Comparison of ENCODE assay signal across 19 cellular contexts in genomic region chr9:27468450-27469110, GRCh38.
A peak's percentile ranks its signal among the peaks of the same experiment; 100 is the strongest.
DNase-seq lines count a peak whose midpoint lies in the region; ATAC-seq, FAIRE-seq and TF ChIP-seq lines count a peak whose summit lies in the region.
"Had no signal": no experiment of that assay in that cellular context is flagged by ENCODE, and none has a peak within 500 bp of the region (broad histone marks: within the 10 kb centered on the region; RNA-seq: fewer than 3 reads in every experiment).

No MANE protein-coding gene starts in this region.

- TF ChIP-seq POLR2A in H54 (IDR thresholded peaks at IDR 0.05; ENCODE audit: low read depth, low read length) = no peak

- peaks cover 65% of the 10 kb centered on the region for H3K4me1 Mint-ChIP-seq in nephron progenitor cell

- peaks cover 28% of the 10 kb centered on the region for H3K36me3 Mint-ChIP-seq in nephron progenitor cell (ENCODE audit: low read depth)

- ATAC-seq in GM18498 (IDR thresholded peaks at IDR 0.05; ENCODE audit: unreplicated experiment) = peak; percentile 65
- ATAC-seq in HG02938 (IDR thresholded peaks at IDR 0.05; ENCODE audit: unreplicated experiment) = peak; percentile 73

- no peak for FAIRE-seq in H54 (lab: Jason Lieb, UNC)
- FAIRE-seq: GM12892, HTR-8/SVneo, kidney had no signal

- no peaks in the 10 kb centered on the region for H3K27me3 Mint-ChIP-seq in nephron progenitor cell (ENCODE audit: low read depth, poor library complexity)

- H3K27ac Mint-ChIP-seq in nephron progenitor cell = peak overlapping the region; percentile 44
- H3K27ac Mint-ChIP-seq: T-helper 1 cell treated with Interleukin-12 subunit alpha and Interleukin-12 subunit beta and Interleukin-4 antibody, amounts not matched to agents 30 μg/mL and 1 μg/mL, for 36 hours had no signal

- peak; percentile 53 for DNase-seq in astrocyte of the hippocampus (ENCODE audit: low read depth, low spot score)
- DNase-seq in nephron progenitor cell = no peak
- no peak for DNase-seq in H54 (ENCODE audit: insufficient read length, low spot score)
- DNase-seq in retina = no peak
- no peak for DNase-seq in stimulated activated CD4-positive, alpha-beta T cell treated with anti-CD3 and anti-CD28 coated beads, Interleukin-12 subunit alpha, Interleukin-12 subunit beta, amount 100 ng/mL, for 4 hours
- no peak for DNase-seq in D341Med (ENCODE audit: low spot score)
- DNase-seq: activated naive CD4-positive, alpha-beta T cell treated with anti-CD3 and anti-CD28 coated beads, Interleukin-2, amount 50 U/mL, for 16 hours; dermis blood vessel endothelial cell; DND-41; kidney; NCI-H1092 treated with DMSO at 0.1 percent for 48 hours; NCI-H446 treated with DMSO at 0.1 percent for 48 hours; PC-9 had no signal

- H3K9me3 Mint-ChIP-seq in nephron progenitor cell = no peaks in the 10 kb centered on the region
- H3K9me3 Mint-ChIP-seq: neural crest cell; T-helper 1 cell treated with Interleukin-12 subunit alpha and Interleukin-12 subunit beta and Interleukin-4 antibody, amounts not matched to agents 30 μg/mL and 1 μg/mL, for 36 hours had no signal

- no peak for TF ChIP-seq CTCF in nephron progenitor cell (IDR thresholded peaks at IDR 0.05)

- no peak overlapping the region for H3K4me3 Mint-ChIP-seq in nephron progenitor cell
- H3K4me3 Mint-ChIP-seq: neural crest cell; T-helper 1 cell treated with Interleukin-12 subunit alpha and Interleukin-12 subunit beta and Interleukin-4 antibody, amounts not matched to agents 30 μg/mL and 1 μg/mL, for 36 hours had no signal
